ENCODE assay signal across 26 cellular contexts in genomic region chr1:48560577-48560976, GRCh38.
"Had no signal": no experiment of that assay in that cellular context is flagged by ENCODE, and none has a peak within 500 bp of the region (broad histone marks: within the 10 kb centered on the region; RNA-seq: fewer than 3 reads in every experiment).

No MANE protein-coding gene starts in this region.

- H3K4me2 ChIP-seq: KMS-11 had no signal

- H3K36me3 ChIP-seq: brain microvascular endothelial cell, cardiac muscle cell had no signal

- ATAC-seq: activated CD4-positive, alpha-beta T cell treated with anti-CD3 and anti-CD28 coated beads for 36 hours; activated T-helper 17 cell treated with anti-CD3 and anti-CD28 coated beads, Interleukin-2, amount 50 U/mL, for 72 hours; Panc1; Right ventricle myocardium inferior had no signal

- DNase-seq: activated CD4-positive, alpha-beta memory T cell treated with anti-CD3 and anti-CD28 coated beads, Interleukin-2, amount 10 ng/mL, durations not matched to agents 7 days and 5 days; activated CD4-positive, alpha-beta T cell treated with anti-CD3 and anti-CD28 coated beads for 36 hours; activated CD4-positive, alpha-beta T cell treated with anti-CD3 and anti-CD28 coated beads, Interleukin-2, amount 50 U/mL, for 1 hour; activated gamma-delta T cell; activated naive CD4-positive, alpha-beta T cell treated with anti-CD3 and anti-CD28 coated beads, Interleukin-2, amount 10 ng/mL, durations not matched to agents 7 days and 5 days; activated naive CD8-positive, alpha-beta T cell treated with anti-CD3 and anti-CD28 coated beads for 36 hours; activated T-cell treated with anti-CD3 and anti-CD28 coated beads for 4 hours; activated T-cell treated with anti-CD3 and anti-CD28 coated beads, Interleukin-2, amount 50 U/mL, for 48 hours; brain microvascular endothelial cell; NCI-H1092; NCI-H1694; NCI-H2029; NCI-H2171; NCI-H345; NCI-H510A; NCI-H526 treated with DMSO at 0.1 percent for 48 hours; OCI-M1; RPMI8226; T-helper 1 cell had no signal

- H3K9ac ChIP-seq: KMS-11 had no signal

- H3K27me3 ChIP-seq: brain microvascular endothelial cell had no signal

- H3K4me3 ChIP-seq: cardiac muscle cell, SK-N-MC had no signal

- H3K27ac ChIP-seq: brain microvascular endothelial cell, cardiac muscle cell, KMS-11, SK-N-MC, VCaP had no signal
